Comparison of ENCODE assay signal across 26 cellular contexts in the genomic region with DNA sequence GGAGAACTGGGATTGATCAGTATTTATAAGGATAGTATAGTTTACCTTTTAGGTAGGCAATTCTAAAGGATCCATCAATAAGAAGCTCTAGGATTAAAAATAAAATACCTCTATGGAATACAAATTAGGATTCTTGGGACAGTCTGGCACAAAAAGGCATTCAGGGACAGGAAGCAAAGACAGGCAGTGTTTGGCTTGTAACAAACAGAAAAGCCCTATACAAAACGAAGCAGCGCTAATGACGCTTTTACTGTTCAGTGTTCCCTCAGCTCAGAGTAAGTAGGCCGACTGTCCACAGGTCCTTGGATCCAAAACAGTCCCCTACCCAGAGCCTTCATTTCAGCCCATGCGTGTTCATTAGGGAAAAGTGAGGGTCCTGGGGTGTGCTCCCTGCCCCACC.
A peak's percentile ranks its signal among the peaks of the same experiment; 100 is the strongest.
DNase-seq lines count a peak whose midpoint lies in the region; TF ChIP-seq lines count a peak whose summit lies in the region.
"Had no signal": no experiment of that assay in that cellular context is flagged by ENCODE, and none has a peak within 500 bp of the region (broad histone marks: within the 10 kb centered on the region; RNA-seq: fewer than 3 reads in every experiment).

No MANE protein-coding gene starts in this region.

- H3K9ac ChIP-seq in H9 (ENCODE audit: extremely low read depth, insufficient read length, low read length) (no peak overlapping the region), OCI-LY1 (ENCODE audit: low read length) (peak overlapping the region; percentile 53)
- H3K9ac ChIP-seq: BLaER1 treated with 17β-estradiol and CSF1 and Interleukin-3, amounts not matched to agents 10 nM and 100 nM had no signal

- no peak overlapping the region for H3K27ac Mint-ChIP-seq in H9
- H3K27ac Mint-ChIP-seq in activated naive CD4-positive, alpha-beta T cell treated with anti-CD3 and anti-CD28 coated beads for 36 hours, result no peak overlapping the region
- H3K27ac Mint-ChIP-seq: CD4-positive, alpha-beta T cell had no signal

- H2BK5ac ChIP-seq in H9 (ENCODE audit: insufficient read length, low read length), result no peak overlapping the region

- H3K27ac ChIP-seq in H9 (ENCODE audit: insufficient read length, low read depth, low read length) (no peak overlapping the region), OCI-LY1 (ENCODE audit: low read depth, low read length, poor library complexity, severe bottlenecking) (peak overlapping the region; percentile 94), substantia nigra (ENCODE audit: low read depth, low read length, poor library complexity, severe bottlenecking) (peak overlapping the region; percentile 76)
- H3K27ac ChIP-seq: A549; BLaER1 treated with 17β-estradiol and CSF1 and Interleukin-3, amounts not matched to agents 10 nM and 100 nM; SJSA1 had no signal

- no peak overlapping the region for H3T11ph ChIP-seq in H9 (ENCODE audit: low read length)

- WGBS in H9 (ENCODE audit: extremely low coverage, insufficient read length, low lambda C conversion rate), result no CpG with 5 or more reads among the region's 5 CpGs
- WGBS in lower leg skin, 2 donors, result 76 to 78% methylated on average over 5 of the region's 5 CpGs

- H2BK20ac ChIP-seq in H9 (ENCODE audit: low read depth, low read length, poor library complexity, severe bottlenecking), result no peak overlapping the region

- H4K20me1 ChIP-seq in H9 (ENCODE audit: control insufficient read depth, insufficient read depth, insufficient read length) (no peaks in the 10 kb centered on the region), OCI-LY1 (ENCODE audit: insufficient read depth, low read length) (no peaks in the 10 kb centered on the region)
- H4K20me1 ChIP-seq: BLaER1 treated with 17β-estradiol and CSF1 and Interleukin-3, amounts not matched to agents 10 nM and 100 nM had no signal

- H3K9me3 Mint-ChIP-seq in H9, result no peaks in the 10 kb centered on the region
- no peaks in the 10 kb centered on the region for H3K9me3 Mint-ChIP-seq in activated naive CD4-positive, alpha-beta T cell treated with anti-CD3 and anti-CD28 coated beads for 36 hours
- H3K9me3 Mint-ChIP-seq: CD4-positive, alpha-beta T cell had no signal

- DNase-seq in H9, result no peak
- peak; percentile 51 for DNase-seq in medulla oblongata (ENCODE audit: extremely low spot score)
- DNase-seq in substantia nigra (lab: John Stamatoyannopoulos, UW), result peak in 7 of 49 donors; percentile 3 to 41 (median 14)
- DNase-seq in lower leg skin (ENCODE audit: low spot score in 2 of 2), result no peak
- DNase-seq in cortex of kidney (lab: John Stamatoyannopoulos, UW), result no peak
- no peak for DNase-seq in activated naive CD4-positive, alpha-beta T cell treated with anti-CD3 and anti-CD28 coated beads for 36 hours
- DNase-seq: AML-193; CD4-positive, alpha-beta T cell; EL; GDM1; GOT3; Karpas-422; MV-4-11; NCI-H1105; NCI-H1436 treated with DMSO at 0.1 percent for 48 hours; NCI-H187 treated with DMSO at 0.1 percent for 48 hours; NCI-H2107; NCI-H446; NCI-H524 treated with DMSO at 0.1 percent for 48 hours; NCI-H774; NK-92 treated with Interleukin-12 subunit alpha and Interleukin-12 subunit beta, amount 100 ng/mL, for 24 hours; Right ventricle myocardium superior had no signal

- peaks cover 4% of the 10 kb centered on the region; the same call in 1 of the 2 replicates for H3K27me3 Mint-ChIP-seq in H9 (ENCODE audit: low read depth)
- H3K27me3 Mint-ChIP-seq in activated naive CD4-positive, alpha-beta T cell treated with anti-CD3 and anti-CD28 coated beads for 36 hours (ENCODE audit: low read depth), result peaks cover 7% of the 10 kb centered on the region

- H3K9me3 ChIP-seq in H9 (ENCODE audit: control insufficient read depth, low read depth, low read length) (no peaks in the 10 kb centered on the region), OCI-LY1 (ENCODE audit: low read length) (no peaks in the 10 kb centered on the region)
- H3K9me3 ChIP-seq: A549; BLaER1 treated with 17β-estradiol and CSF1 and Interleukin-3, amounts not matched to agents 10 nM and 100 nM; SJSA1 had no signal

- H3K79me1 ChIP-seq in H9 (ENCODE audit: insufficient read depth, low read depth, low read length, poor library complexity, severe bottlenecking), result no peaks in the 10 kb centered on the region

- peak overlapping the region; percentile 45 for H4K8ac ChIP-seq in H9 (replicated peaks; ENCODE audit: insufficient read length, low read depth, low read length)

- H3K4me1 Mint-ChIP-seq in H9, result peaks cover 12 to 17% of the 10 kb centered on the region in 2 experiments
- no peaks in the 10 kb centered on the region for H3K4me1 Mint-ChIP-seq in activated naive CD4-positive, alpha-beta T cell treated with anti-CD3 and anti-CD28 coated beads for 36 hours (ENCODE audit: low read depth)

- no peak overlapping the region for H2BK15ac ChIP-seq in H9 (ENCODE audit: low read depth, low read length)

- intact Hi-C loops in lower leg skin (cut with DNase I; ENCODE audit: low total_unique reads), result no loop called here
- intact Hi-C loops in activated naive CD4-positive, alpha-beta T cell treated with anti-CD3 and anti-CD28 coated beads for 36 hours (cut with micrococcal nuclease), result no loop called here

- H3K18ac ChIP-seq in H9 (ENCODE audit: insufficient read length, low read depth, low read length), result no peak overlapping the region

- H2AK5ac ChIP-seq in H9 (ENCODE audit: insufficient read length, low read length), result no peak overlapping the region

- no peaks in the 10 kb centered on the region for H3K23me2 ChIP-seq in H9 (ENCODE audit: insufficient read length, low read depth, low read length, poor library complexity, severe bottlenecking)

- no peaks in the 10 kb centered on the region for H3K9me2 ChIP-seq in OCI-LY1 (ENCODE audit: low read depth, low read length)

- H3K23ac ChIP-seq in H9 (ENCODE audit: insufficient read length, low read depth, low read length), result no peak overlapping the region

- H3K4me2 ChIP-seq in H9 (ENCODE audit: insufficient read depth, insufficient read length, low read length), result no peak overlapping the region
- peak overlapping the region; percentile 26 for H3K4me2 ChIP-seq in OCI-LY1 (ENCODE audit: low read length)
- H3K4me2 ChIP-seq: A549 had no signal

- TF ChIP-seq CTCF in H9 (conservative IDR thresholded peaks at IDR 0.05), result no peak
- TF ChIP-seq CTCF in OCI-LY1 (IDR thresholded peaks at IDR 0.05; ENCODE audit: low read length), result no peak
- no peak for TF ChIP-seq CTCF in lower leg skin (IDR thresholded peaks at IDR 0.05)

- H3F3A ChIP-seq in OCI-LY1 (ENCODE audit: insufficient read depth, low read length), result 0 out of 2 replicates have a peak, but pooled peaks cover 3% of the 10 kb centered on the region

- H2AFZ ChIP-seq in H9 (ENCODE audit: low read length) (no peak overlapping the region), OCI-LY1 (ENCODE audit: low read length) (no peak overlapping the region)

- H3K36me3 ChIP-seq in OCI-LY1 (ENCODE audit: insufficient read depth, low read length), result no peaks in the 10 kb centered on the region
- H3K36me3 ChIP-seq: BLaER1 treated with 17β-estradiol and CSF1 and Interleukin-3, amounts not matched to agents 10 nM and 100 nM; SJSA1 had no signal

- H3K4me3 ChIP-seq in OCI-LY1 (ENCODE audit: low read depth, low read length, poor library complexity, severe bottlenecking) (peak overlapping the region; percentile 13), lower leg skin (ENCODE audit: low read depth, poor library complexity, severe bottlenecking) (no peak overlapping the region)
- H3K4me3 ChIP-seq: A549; BLaER1 treated with 17β-estradiol and CSF1 and Interleukin-3, amounts not matched to agents 10 nM and 100 nM; SJSA1 had no signal

- H2BK120ac ChIP-seq in H9 (ENCODE audit: low read depth, low read length, poor library complexity, severe bottlenecking), result no peak overlapping the region

- H2BK12ac ChIP-seq in H9 (ENCODE audit: insufficient read length, low read depth, low read length), result no peak overlapping the region

- H3K4me1 ChIP-seq in H9 (ENCODE audit: insufficient read depth, low read length) (peaks cover 6% of the 10 kb centered on the region; the same call in 1 of the 2 replicates), OCI-LY1 (ENCODE audit: insufficient read depth, low read length, severe bottlenecking) (peaks cover 72% of the 10 kb centered on the region)
- H3K4me1 ChIP-seq: A549, SJSA1 had no signal

- H3K14ac ChIP-seq in H9 (ENCODE audit: insufficient read depth, low read length), result no peak overlapping the region

- H3K4me3 Mint-ChIP-seq in H9, result no peak overlapping the region
- H3K4me3 Mint-ChIP-seq in activated naive CD4-positive, alpha-beta T cell treated with anti-CD3 and anti-CD28 coated beads for 36 hours, result no peak overlapping the region
- H3K4me3 Mint-ChIP-seq: CD4-positive, alpha-beta T cell had no signal

- H3K4ac ChIP-seq in H9 (ENCODE audit: low read depth, low read length), result no peak overlapping the region

- H4K5ac ChIP-seq in H9 (ENCODE audit: insufficient read length, low read depth, low read length), result no peak overlapping the region

- H3K36me3 Mint-ChIP-seq in H9 (ENCODE audit: insufficient read depth in 1 of 3, low read depth in 3 of 3), result no peaks in the 10 kb centered on the region
- no peaks in the 10 kb centered on the region for H3K36me3 Mint-ChIP-seq in activated naive CD4-positive, alpha-beta T cell treated with anti-CD3 and anti-CD28 coated beads for 36 hours (ENCODE audit: low read depth)

- H4K91ac ChIP-seq in H9 (ENCODE audit: insufficient read length, low read depth, low read length), result no peak overlapping the region

- no peak overlapping the region for H3K56ac ChIP-seq in H9 (ENCODE audit: insufficient read length, low read depth, low read length)

- no peak for TF ChIP-seq POLR2A in lower leg skin (IDR thresholded peaks at IDR 0.05)

- H3K27me3 ChIP-seq in H9 (ENCODE audit: insufficient read depth, low read length) (no peaks in the 10 kb centered on the region), OCI-LY1 (ENCODE audit: insufficient read depth, low read length) (no peaks in the 10 kb centered on the region)
- H3K27me3 ChIP-seq: BLaER1 treated with 17β-estradiol and CSF1 and Interleukin-3, amounts not matched to agents 10 nM and 100 nM; SJSA1 had no signal

- H3K79me2 ChIP-seq in H9 (ENCODE audit: insufficient read depth, low read length) (no peaks in the 10 kb centered on the region), OCI-LY1 (ENCODE audit: insufficient read depth, low read length) (no peaks in the 10 kb centered on the region)

- CTCF ChIA-PET in activated naive CD4-positive, alpha-beta T cell treated with anti-CD3 and anti-CD28 coated beads for 36 hours (lab: Charles Lee), result interaction anchor here (0.6 to 1.3 kb wide), 2 partner anchors 72 to 293 kb away, joined by 3 to 4 read pairs; no protein-coding TSS in a partner anchor
